8 cellular contexts compared by ENCODE assay signal in the genomic region with DNA sequence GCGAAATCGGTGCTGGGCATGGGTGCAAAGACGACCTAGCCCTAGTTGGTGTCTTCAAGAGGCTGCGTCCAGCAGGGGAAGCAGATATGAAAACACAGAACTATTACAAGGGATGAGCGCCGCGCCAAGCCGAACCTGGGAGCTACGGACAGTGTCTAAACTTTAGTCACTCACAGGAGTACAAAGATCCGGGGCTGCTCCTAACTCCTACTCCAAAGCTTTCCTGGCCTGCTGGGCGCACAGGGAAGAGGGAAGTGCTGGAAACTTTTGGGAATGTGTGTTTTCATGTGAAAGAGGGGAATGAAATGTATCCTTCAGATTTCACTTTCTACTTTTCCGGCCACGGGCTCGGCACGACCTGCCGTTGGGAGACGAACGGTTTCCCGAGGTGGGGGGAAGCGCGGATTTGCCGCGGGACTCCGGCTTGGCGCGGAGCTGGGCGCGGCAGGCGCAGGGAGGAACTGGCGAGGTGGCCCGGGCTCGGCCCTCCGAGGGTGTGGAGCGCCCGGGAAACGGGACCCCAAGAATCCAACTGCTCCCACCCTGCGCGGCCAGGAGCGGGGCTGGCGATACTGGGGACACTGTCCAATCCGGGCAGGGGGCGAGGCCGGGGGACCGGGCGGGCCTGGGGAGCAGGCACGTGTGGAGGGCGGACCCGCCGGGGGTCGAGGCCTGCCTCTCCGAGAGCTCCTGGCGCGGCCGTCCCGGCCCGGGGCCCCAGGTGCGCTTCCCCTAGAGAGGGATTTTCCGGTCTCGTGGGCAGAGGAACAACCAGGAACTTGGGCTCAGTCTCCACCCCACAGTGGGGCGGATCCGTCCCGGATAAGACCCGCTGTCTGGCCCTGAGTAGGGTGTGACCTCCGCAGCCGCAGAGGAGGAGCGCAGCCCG. TPM values are rescaled to one million over a fixed set of nuclear protein-coding genes. Genes with fewer than 3 reads are reported as not detected.
DNase-seq lines count a peak whose midpoint lies in the region; TF ChIP-seq lines count a peak whose summit lies in the region.

A gene (plus strand): TSS at position 854 of the 889 bp plus-strand sequence. CDS start 39,432 bp downstream, outside the sequence.

- no peaks in the 10 kb centered on the region; the same call in 1 of the 2 replicates for H3K27me3 ChIP-seq in SJCRH30

- H3K36me3 Mint-ChIP-seq in osteocyte (ENCODE audit: unreplicated experiment) (peaks cover 2% of the 10 kb centered on the region), type B pancreatic cell (no peaks in the 10 kb centered on the region)

- no peaks in the 10 kb centered on the region for H3K4me1 ChIP-seq in SJCRH30

- H3K4me1 Mint-ChIP-seq in osteocyte (ENCODE audit: unreplicated experiment) = peaks cover 28% of the 10 kb centered on the region
- H3K4me1 Mint-ChIP-seq in type B pancreatic cell (ENCODE audit: unreplicated experiment) = peaks cover 13% of the 10 kb centered on the region

- H3K9me3 ChIP-seq in SJCRH30 (replicated peaks) = no peaks in the 10 kb centered on the region

- peak within 1 kb of the TSS; percentile 17; the same call in 1 of the 2 replicates for H3K27ac ChIP-seq in SJCRH30

- no peak for TF ChIP-seq CTCF in GM20000 (IDR thresholded peaks at IDR 0.05; ENCODE audit: extremely low read depth, missing control alignments)
- TF ChIP-seq CTCF in osteocyte (IDR thresholded peaks at IDR 0.05) = peak; percentile 26
- peak; percentile 47 for TF ChIP-seq CTCF in type B pancreatic cell (conservative IDR thresholded peaks at IDR 0.05)

- peak within 1 kb of the TSS; percentile 60 for H3K4me3 ChIP-seq in SJCRH30

- H3K27me3 Mint-ChIP-seq in osteocyte (ENCODE audit: unreplicated experiment) (peaks cover 3% of the 10 kb centered on the region), type B pancreatic cell (peaks cover 4% of the 10 kb centered on the region)

- DNase-seq in DMS 273 (lab: John Stamatoyannopoulos, UW; ENCODE audit: unreplicated experiment) (peak; percentile 89), GM20000 (ENCODE audit: low spot score) (peak; percentile 91), HS-5 (ENCODE audit: low read depth) (peak; percentile 59), SJCRH30 (peak; percentile 54 to 63), globus pallidus (ENCODE audit: low spot score) (peak; percentile 45), osteocyte (ENCODE audit: extremely low spot score, unreplicated experiment) (peak; percentile 87), type B pancreatic cell (ENCODE audit: extremely low spot score, unreplicated experiment) (peak; percentile 80)
- peak; percentile 68 for DNase-seq in activated naive CD4-positive, alpha-beta T cell treated with Interleukin-2 at 50 U/mL for 16 hours

- no peaks in the 10 kb centered on the region for H3K36me3 ChIP-seq in SJCRH30

- H3K4me3 Mint-ChIP-seq in osteocyte (ENCODE audit: unreplicated experiment) = peak within 1 kb of the TSS; percentile 89
- H3K4me3 Mint-ChIP-seq in type B pancreatic cell = peak within 1 kb of the TSS; percentile 99

- no peaks in the 10 kb centered on the region for H3K9me3 Mint-ChIP-seq in osteocyte (ENCODE audit: unreplicated experiment)
- H3K9me3 Mint-ChIP-seq in type B pancreatic cell = peaks cover 5% of the 10 kb centered on the region

- H3K27ac Mint-ChIP-seq in osteocyte (ENCODE audit: unreplicated experiment) = peak within 1 kb of the TSS; percentile 96
- peak within 1 kb of the TSS; percentile 99 for H3K27ac Mint-ChIP-seq in type B pancreatic cell

RNA-seq across cellular contexts. Expression of the gene that starts here (rescaled TPM):
- total RNA-seq in SJCRH30 (2014; rRNA removed; shearing (Covaris generic)) = 2.8 and 4.7 TPM in 2 replicates
- total RNA-seq in osteocyte (76.6 and 81.5 TPM in 2 replicates), type B pancreatic cell (ENCODE audit: low replicate concordance) (84.5 and 152 TPM in 2 replicates)

Comparison
In these comparisons a context has a peak if more than half of its experiments do, and no peak if none do; other contexts are left out.
1. Peak in every context shown above with its lines: DNase-seq, H3K4me3 ChIP-seq and H3K27ac ChIP-seq.
2. RNA of the gene that starts here (total RNA-seq): 84.5 to 152 TPM in type B pancreatic cell and 76.6 to 81.5 TPM in osteocyte; 2.8 to 4.7 TPM in SJCRH30; every median in the first group is over 10 times any median in the second.